ENCODE assay signal across 8 cellular contexts in the genomic region with DNA sequence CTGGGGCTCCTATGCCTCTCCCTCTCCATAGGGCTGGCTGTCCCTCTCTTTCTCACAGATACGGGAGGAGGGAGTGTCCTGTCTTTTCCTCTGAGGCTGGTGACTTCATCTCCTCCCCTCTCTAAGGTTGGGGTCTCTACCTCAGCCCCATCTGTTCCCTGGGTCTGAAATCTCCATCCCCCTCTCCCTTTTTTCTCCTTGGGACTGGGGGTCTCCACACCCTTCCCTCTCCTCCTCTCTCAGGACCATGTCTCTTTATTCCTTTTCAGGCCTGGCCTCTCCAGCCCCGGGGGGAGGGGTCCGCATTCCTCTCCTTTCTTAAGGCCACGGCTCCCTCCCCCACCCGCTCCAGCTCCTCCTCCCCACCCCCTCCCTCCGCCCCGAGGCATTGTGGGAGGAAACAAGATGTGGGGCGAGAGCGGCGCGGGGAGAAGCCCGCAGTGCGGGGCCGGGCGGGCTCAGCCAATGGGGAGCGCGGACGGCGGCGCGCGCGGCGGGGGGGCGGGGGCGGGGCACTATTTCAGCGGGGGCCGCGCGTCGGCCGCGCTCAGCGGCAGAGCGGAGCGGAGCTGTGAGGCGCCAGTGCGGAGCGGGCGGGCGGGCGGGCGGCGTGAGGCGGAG. TPM values are rescaled to one million over a fixed set of nuclear protein-coding genes. Genes with fewer than 3 reads are reported as not detected.
DNase-seq lines count a peak whose midpoint lies in the region; ATAC-seq and FAIRE-seq lines count a peak whose summit lies in the region.

A gene (plus strand): TSS at position 550 of the 621 bp plus-strand sequence. CDS start 3,672 bp downstream, outside the sequence.

- ATAC-seq in HG03457 (IDR thresholded peaks at IDR 0.05; ENCODE audit: unreplicated experiment) (peak; percentile 52), left lobe of liver (peak; percentile 86)

- FAIRE-seq in GM19239 (lab: Jason Lieb, UNC): peak; percentile 79

- peak; percentile 78 to 86 for DNase-seq in AML-193 (lab: John Stamatoyannopoulos, UW)
- DNase-seq in GM19239 (ENCODE audit: insufficient read length, low spot score): peak; percentile 92
- peak; percentile 70 to 97 for DNase-seq in NCI-H526 (lab: John Stamatoyannopoulos, UW)
- DNase-seq in activated CD4-positive, alpha-beta T cell treated with anti-CD3 and anti-CD28 coated beads, Interleukin-2, amount 50 U/mL, for 1 hour: peak; percentile 87
- peak; percentile 76 for DNase-seq in dedifferentiated amniotic fluid mesenchymal stem cell (ENCODE audit: extremely low spot score)
- DNase-seq in left lobe of liver (ENCODE audit: low spot score): peak; percentile 94
- peak; percentile 91 to 92 for DNase-seq in stimulated activated CD4-positive, alpha-beta T cell treated with anti-CD3 and anti-CD28 coated beads, Interleukin-2, amount 100 ng/mL, for 24 hours

RNA-seq across cellular contexts. Expression of the gene that starts here (rescaled TPM):
- total RNA-seq in left lobe of liver: 24.4 TPM

Comparison
In these comparisons a context has a peak if more than half of its experiments do, and no peak if none do; other contexts are left out.
1. Peak in every context shown above with its lines: DNase-seq and ATAC-seq.